In the genomic region with DNA sequence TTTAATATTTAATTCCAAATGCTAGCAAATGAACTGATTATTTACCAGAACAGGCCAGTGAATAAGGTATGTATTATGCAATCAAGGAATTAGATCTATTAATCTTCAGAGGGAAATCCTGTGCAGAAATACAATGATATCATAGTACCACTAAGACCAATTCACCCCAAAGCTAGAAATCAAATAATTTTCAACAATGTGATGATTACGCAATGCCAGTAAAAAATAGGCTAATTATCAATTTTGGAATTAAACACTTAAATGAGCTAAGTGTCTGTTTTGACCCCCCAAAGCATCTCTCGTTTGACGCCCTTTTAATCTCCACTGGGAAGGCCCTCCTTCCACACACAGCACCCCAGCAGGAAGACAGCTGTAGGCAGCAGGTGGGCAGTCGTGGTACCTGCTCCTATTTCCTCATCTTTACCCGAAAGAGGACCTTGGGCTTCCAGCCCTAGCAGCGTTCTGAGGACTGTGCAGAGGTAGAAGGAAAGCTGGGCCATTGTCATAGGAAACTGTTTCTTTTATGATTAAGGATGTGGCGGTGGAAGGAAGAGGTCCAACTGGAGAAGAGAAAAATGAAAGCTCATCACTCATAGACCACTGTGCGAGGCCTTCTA, we compare ENCODE assay signal across 19 cellular contexts.
DNase-seq lines count a peak whose midpoint lies in the region; ATAC-seq and TF ChIP-seq lines count a peak whose summit lies in the region.
"Had no signal": no experiment of that assay in that cellular context is flagged by ENCODE, and none has a peak within 500 bp of the region (broad histone marks: within the 10 kb centered on the region; RNA-seq: fewer than 3 reads in every experiment).

No MANE protein-coding gene starts in this region.

- no peak for TF ChIP-seq EP300 in Ishikawa (IDR thresholded peaks at IDR 0.05; ENCODE audit: borderline replicate concordance)

- intact Hi-C loops in natural killer cell (cut with micrococcal nuclease), result no loop called here

- DNase-seq in T-helper 1 cell (no peak), natural killer cell (no peak), GOT3 (lab: John Stamatoyannopoulos, UW) (no peak), NCI-H2107 (lab: John Stamatoyannopoulos, UW) (no peak)
- no peak for DNase-seq in activated naive CD8-positive, alpha-beta T cell treated with anti-CD3 and anti-CD28 coated beads, Interleukin-2, amount 50 U/mL, for 24 hours
- DNase-seq: activated CD8-positive, alpha-beta memory T cell treated with anti-CD3 and anti-CD28 coated beads for 24 hours; effector CD4-positive, alpha-beta T cell; HCEC 1CT; NCI-H1417; NCI-H526 treated with DMSO at 0.1 percent for 48 hours; ovary; right cardiac atrium; SHP77; stimulated activated CD8-positive, alpha-beta memory T cell treated with anti-CD3 and anti-CD28 coated beads, Interleukin-4, amount 100 ng/mL, for 48 hours; uterus had no signal

- H3K36me3 Mint-ChIP-seq in T-helper 1 cell treated with Interleukin-12 subunit alpha and Interleukin-12 subunit beta and Interleukin-4 antibody, amounts not matched to agents 30 μg/mL and 1 μg/mL, for 36 hours (ENCODE audit: low read depth), result peaks cover 43% of the 10 kb centered on the region
- peaks cover 23% of the 10 kb centered on the region for H3K36me3 Mint-ChIP-seq in activated naive CD8-positive, alpha-beta T cell treated with anti-CD3 and anti-CD28 coated beads, Interleukin-2, amount 50 U/mL, for 24 hours (ENCODE audit: low read depth)
- H3K36me3 Mint-ChIP-seq in natural killer cell, result peaks cover 8% of the 10 kb centered on the region

- TF ChIP-seq RAD21 in Ishikawa (IDR thresholded peaks at IDR 0.05; ENCODE audit: low read depth), result no peak

- H3K9me3 Mint-ChIP-seq in T-helper 1 cell treated with Interleukin-12 subunit alpha and Interleukin-12 subunit beta and Interleukin-4 antibody, amounts not matched to agents 30 μg/mL and 1 μg/mL, for 36 hours, result no peaks in the 10 kb centered on the region
- no peaks in the 10 kb centered on the region for H3K9me3 Mint-ChIP-seq in activated naive CD8-positive, alpha-beta T cell treated with anti-CD3 and anti-CD28 coated beads, Interleukin-2, amount 50 U/mL, for 24 hours
- H3K9me3 Mint-ChIP-seq in natural killer cell, result no peaks in the 10 kb centered on the region

- no peaks in the 10 kb centered on the region for H3K27me3 Mint-ChIP-seq in T-helper 1 cell treated with Interleukin-12 subunit alpha and Interleukin-12 subunit beta and Interleukin-4 antibody, amounts not matched to agents 30 μg/mL and 1 μg/mL, for 36 hours (ENCODE audit: low read depth)
- no peaks in the 10 kb centered on the region for H3K27me3 Mint-ChIP-seq in activated naive CD8-positive, alpha-beta T cell treated with anti-CD3 and anti-CD28 coated beads, Interleukin-2, amount 50 U/mL, for 24 hours
- no peaks in the 10 kb centered on the region for H3K27me3 Mint-ChIP-seq in natural killer cell (ENCODE audit: low read depth in 2 of 2)

- H3K4me3 Mint-ChIP-seq in T-helper 1 cell treated with Interleukin-12 subunit alpha and Interleukin-12 subunit beta and Interleukin-4 antibody, amounts not matched to agents 30 μg/mL and 1 μg/mL, for 36 hours, result no peak overlapping the region
- no peak overlapping the region for H3K4me3 Mint-ChIP-seq in activated naive CD8-positive, alpha-beta T cell treated with anti-CD3 and anti-CD28 coated beads, Interleukin-2, amount 50 U/mL, for 24 hours
- no peak overlapping the region for H3K4me3 Mint-ChIP-seq in natural killer cell

- no peak for ATAC-seq in activated naive CD8-positive, alpha-beta T cell treated with anti-CD3 and anti-CD28 coated beads, Interleukin-2, amount 50 U/mL, for 24 hours
- ATAC-seq in natural killer cell (no peak), GM19395 (IDR thresholded peaks at IDR 0.05; ENCODE audit: unreplicated experiment) (no peak)
- ATAC-seq: gastroesophageal sphincter, right cardiac atrium had no signal

- H3K4me1 Mint-ChIP-seq in T-helper 1 cell treated with Interleukin-12 subunit alpha and Interleukin-12 subunit beta and Interleukin-4 antibody, amounts not matched to agents 30 μg/mL and 1 μg/mL, for 36 hours (ENCODE audit: low read depth), result peaks cover 17% of the 10 kb centered on the region
- H3K4me1 Mint-ChIP-seq in activated naive CD8-positive, alpha-beta T cell treated with anti-CD3 and anti-CD28 coated beads, Interleukin-2, amount 50 U/mL, for 24 hours, result peaks cover 15% of the 10 kb centered on the region
- peaks cover 56 to 63% of the 10 kb centered on the region in 2 donors for H3K4me1 Mint-ChIP-seq in natural killer cell

- TF ChIP-seq CTCF in natural killer cell (IDR thresholded peaks at IDR 0.05), result no peak

- peak overlapping the region; percentile 2 for H3K27ac Mint-ChIP-seq in T-helper 1 cell treated with Interleukin-12 subunit alpha and Interleukin-12 subunit beta and Interleukin-4 antibody, amounts not matched to agents 30 μg/mL and 1 μg/mL, for 36 hours
- peak overlapping the region; percentile 67 for H3K27ac Mint-ChIP-seq in activated naive CD8-positive, alpha-beta T cell treated with anti-CD3 and anti-CD28 coated beads, Interleukin-2, amount 50 U/mL, for 24 hours
- peak overlapping the region; percentile 77 to 83 for H3K27ac Mint-ChIP-seq in natural killer cell

TF ChIP-seq in Ishikawa, 13 proteins besides CTCF, POLR2A, EP300 and RAD21:
- TF ChIP-seq CEBPB (IDR thresholded peaks at IDR 0.05) (peak; percentile 75), EGR1 (IDR thresholded peaks at IDR 0.05) (no peak), NFIC (IDR thresholded peaks at IDR 0.05) (no peak)

Comparison
In these comparisons a context has a peak if more than half of its experiments do, and no peak if none do; other contexts are left out.
1. H3K27ac Mint-ChIP-seq: peak in every context shown above with its lines; median percentile 80 in natural killer cell; 67 in activated naive CD8-positive, alpha-beta T cell treated with anti-CD3 and anti-CD28 coated beads, Interleukin-2, amount 50 U/mL, for 24 hours; 2 in T-helper 1 cell treated with Interleukin-12 subunit alpha and Interleukin-12 subunit beta and Interleukin-4 antibody, amounts not matched to agents 30 μg/mL and 1 μg/mL, for 36 hours.